Comparison of ENCODE assay signal across 25 cellular contexts in the genomic region with DNA sequence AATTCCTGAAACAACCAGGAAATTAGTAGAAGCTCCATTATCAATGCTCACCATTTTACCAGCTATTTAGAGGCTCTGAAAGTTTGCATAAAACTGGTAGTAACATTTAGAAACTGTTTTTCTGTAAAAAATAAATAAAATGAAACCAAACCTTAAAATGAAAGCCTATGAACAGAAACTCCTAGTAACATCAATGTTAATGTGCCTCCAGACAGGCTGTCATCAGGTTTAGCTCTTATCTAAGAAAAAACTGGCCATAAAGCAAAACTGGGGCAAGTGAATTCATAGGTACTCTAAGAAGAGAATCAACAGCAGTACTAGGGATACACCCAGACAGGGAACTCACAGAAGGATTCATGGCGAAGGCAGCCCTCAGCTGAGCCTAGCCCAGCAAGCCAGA. TPM values are rescaled to one million over a fixed set of nuclear protein-coding genes. Genes with fewer than 3 reads are reported as not detected.
DNase-seq lines count a peak whose midpoint lies in the region; ATAC-seq and TF ChIP-seq lines count a peak whose summit lies in the region.
"Had no signal": no experiment of that assay in that cellular context is flagged by ENCODE, and none has a peak within 500 bp of the region (broad histone marks: within the 10 kb centered on the region; RNA-seq: fewer than 3 reads in every experiment).

No MANE protein-coding gene starts in this region.

- no peak overlapping the region for H3K4me3 Mint-ChIP-seq in activated T-cell treated with anti-CD3 and anti-CD28 coated beads, Interleukin-2, amount 50 U/mL, for 24 hours
- H3K4me3 Mint-ChIP-seq in endodermal cell = no peak overlapping the region
- H3K4me3 Mint-ChIP-seq in activated CD8-positive, alpha-beta memory T cell treated with anti-CD3 and anti-CD28 coated beads, Interleukin-2, amount 10 ng/mL, durations not matched to agents 7 days and 5 days = no peak overlapping the region
- H3K4me3 Mint-ChIP-seq: activated CD4-positive, alpha-beta T cell treated with anti-CD3 and anti-CD28 coated beads for 36 hours; activated naive CD4-positive, alpha-beta T cell treated with anti-CD3 and anti-CD28 coated beads, Interleukin-2, amount 10 ng/mL, durations not matched to agents 7 days and 5 days; CD4-positive, alpha-beta memory T cell; stimulated activated memory B cell treated with anti-CD40 and anti-IgM and Interleukin-4, amounts not matched to agents 10 μg/mL and 1 μg/mL and 100 μg/mL, for 72 hours; T-helper 1 cell treated with Interleukin-12 subunit alpha and Interleukin-12 subunit beta and Interleukin-4 antibody, amounts not matched to agents 30 μg/mL and 1 μg/mL, for 36 hours had no signal

- intact Hi-C loops in psoas muscle (cut with DNase I) = no loop called here

- CTCF ChIA-PET in activated CD8-positive, alpha-beta memory T cell treated with anti-CD3 and anti-CD28 coated beads, Interleukin-2, amount 10 ng/mL, durations not matched to agents 7 days and 5 days (lab: Charles Lee) = interaction anchor here (0.7 to 1.5 kb wide), 5 partner anchors 20 to 354 kb away, joined by 3 to 4 read pairs (median 3); no protein-coding TSS in a partner anchor

- no peaks in the 10 kb centered on the region for H3K27me3 Mint-ChIP-seq in activated T-cell treated with anti-CD3 and anti-CD28 coated beads, Interleukin-2, amount 50 U/mL, for 24 hours
- H3K27me3 Mint-ChIP-seq in endodermal cell (ENCODE audit: insufficient read depth) = no peaks in the 10 kb centered on the region
- H3K27me3 Mint-ChIP-seq in activated CD8-positive, alpha-beta memory T cell treated with anti-CD3 and anti-CD28 coated beads, Interleukin-2, amount 10 ng/mL, durations not matched to agents 7 days and 5 days = no peaks in the 10 kb centered on the region
- H3K27me3 Mint-ChIP-seq: activated CD4-positive, alpha-beta T cell treated with anti-CD3 and anti-CD28 coated beads for 36 hours; activated naive CD4-positive, alpha-beta T cell treated with anti-CD3 and anti-CD28 coated beads, Interleukin-2, amount 10 ng/mL, durations not matched to agents 7 days and 5 days; CD4-positive, alpha-beta memory T cell; stimulated activated memory B cell treated with anti-CD40 and anti-IgM and Interleukin-4, amounts not matched to agents 10 μg/mL and 1 μg/mL and 100 μg/mL, for 72 hours had no signal

- H3K9me3 Mint-ChIP-seq in activated T-cell treated with anti-CD3 and anti-CD28 coated beads, Interleukin-2, amount 50 U/mL, for 24 hours = no peaks in the 10 kb centered on the region
- H3K9me3 Mint-ChIP-seq in endodermal cell = no peaks in the 10 kb centered on the region
- no peaks in the 10 kb centered on the region for H3K9me3 Mint-ChIP-seq in activated CD8-positive, alpha-beta memory T cell treated with anti-CD3 and anti-CD28 coated beads, Interleukin-2, amount 10 ng/mL, durations not matched to agents 7 days and 5 days (ENCODE audit: low read depth)
- H3K9me3 Mint-ChIP-seq: activated naive CD4-positive, alpha-beta T cell treated with anti-CD3 and anti-CD28 coated beads, Interleukin-2, amount 10 ng/mL, durations not matched to agents 7 days and 5 days; CD4-positive, alpha-beta memory T cell; stimulated activated memory B cell treated with anti-CD40 and anti-IgM and Interleukin-4, amounts not matched to agents 10 μg/mL and 1 μg/mL and 100 μg/mL, for 72 hours; T-helper 1 cell treated with Interleukin-12 subunit alpha and Interleukin-12 subunit beta and Interleukin-4 antibody, amounts not matched to agents 30 μg/mL and 1 μg/mL, for 36 hours had no signal

- H3K79me2 ChIP-seq in Loucy (ENCODE audit: insufficient read depth, low read length) = peaks cover 87% of the 10 kb centered on the region

- DNase-seq in activated T-cell treated with anti-CD3 and anti-CD28 coated beads, Interleukin-2, amount 50 U/mL, for 24 hours = no peak
- no peak for DNase-seq in activated T-cell treated with anti-CD3 and anti-CD28 coated beads, Interleukin-2, amount 50 U/mL, for 48 hours
- DNase-seq in endodermal cell (no peak), psoas muscle (no peak), germinal center (ENCODE audit: low spot score) (no peak), NCI-H1417 treated with DMSO at 0.1 percent for 48 hours (lab: John Stamatoyannopoulos, UW) (no peak)
- no peak for DNase-seq in activated CD8-positive, alpha-beta memory T cell treated with anti-CD3 and anti-CD28 coated beads, Interleukin-2, amount 10 ng/mL, durations not matched to agents 7 days and 5 days
- DNase-seq: 8988T; activated CD4-positive, alpha-beta T cell treated with anti-CD3 and anti-CD28 coated beads for 36 hours; activated naive CD4-positive, alpha-beta T cell treated with anti-CD3 and anti-CD28 coated beads, Interleukin-2, amount 10 ng/mL, durations not matched to agents 7 days and 5 days; amygdala; CD4-positive, alpha-beta memory T cell; DMS 273 treated with DMSO at 0.1 percent for 48 hours; effector CD8-positive, alpha-beta T cell; foreskin melanocyte; KBM-7; NCI-H187; NCI-H2171 treated with DMSO at 0.1 percent for 48 hours; NCI-H524 treated with DMSO at 0.1 percent for 48 hours had no signal

- H3K4me2 ChIP-seq in Loucy (ENCODE audit: low read depth, low read length, poor library complexity, severe bottlenecking) = peak overlapping the region; percentile 95

- H3K36me3 ChIP-seq in Loucy (ENCODE audit: insufficient read depth, low read length) (peaks cover 29% of the 10 kb centered on the region), endodermal cell (ENCODE audit: control insufficient read depth, insufficient read depth, low read length) (peaks cover 59% of the 10 kb centered on the region), psoas muscle (ENCODE audit: insufficient read depth in 1 of 2, low read depth in 1 of 2) (peaks cover 0 to 52% of the 10 kb centered on the region in 2 donors)
- H3K36me3 ChIP-seq: breast epithelium had no signal

- no peak overlapping the region for H3K27ac ChIP-seq in endodermal cell (ENCODE audit: low read depth, low read length)
- peak overlapping the region; percentile 83 for H3K27ac ChIP-seq in psoas muscle
- H3K27ac ChIP-seq: breast epithelium, suprapubic skin had no signal

- no peaks in the 10 kb centered on the region for H3F3A ChIP-seq in Loucy (ENCODE audit: low read depth)

- peaks cover 57% of the 10 kb centered on the region for H3K4me1 Mint-ChIP-seq in activated T-cell treated with anti-CD3 and anti-CD28 coated beads, Interleukin-2, amount 50 U/mL, for 24 hours (ENCODE audit: low read depth)
- peaks cover 25% of the 10 kb centered on the region for H3K4me1 Mint-ChIP-seq in endodermal cell
- peaks cover 17% of the 10 kb centered on the region for H3K4me1 Mint-ChIP-seq in activated CD8-positive, alpha-beta memory T cell treated with anti-CD3 and anti-CD28 coated beads, Interleukin-2, amount 10 ng/mL, durations not matched to agents 7 days and 5 days

- H3K27me3 ChIP-seq in Loucy (ENCODE audit: insufficient read depth, low read length, poor library complexity, severe bottlenecking) (no peaks in the 10 kb centered on the region), endodermal cell (ENCODE audit: control insufficient read depth, insufficient read depth, low read length, poor library complexity, severe bottlenecking) (no peaks in the 10 kb centered on the region), psoas muscle (ENCODE audit: insufficient read depth in 3 of 3, low read length in 2 of 3) (no peaks in the 10 kb centered on the region)
- H3K27me3 ChIP-seq: breast epithelium, suprapubic skin had no signal

- H4K20me1 ChIP-seq in Loucy (ENCODE audit: insufficient read depth, low read length, poor library complexity, severe bottlenecking) = peaks cover 77% of the 10 kb centered on the region

- no peak overlapping the region for H2AFZ ChIP-seq in Loucy (ENCODE audit: low read length)

- peaks cover 74% of the 10 kb centered on the region for H3K36me3 Mint-ChIP-seq in activated T-cell treated with anti-CD3 and anti-CD28 coated beads, Interleukin-2, amount 50 U/mL, for 24 hours (ENCODE audit: low read depth)
- peaks cover 18% of the 10 kb centered on the region for H3K36me3 Mint-ChIP-seq in endodermal cell (ENCODE audit: low read depth)
- peaks cover 3% of the 10 kb centered on the region for H3K36me3 Mint-ChIP-seq in activated CD8-positive, alpha-beta memory T cell treated with anti-CD3 and anti-CD28 coated beads, Interleukin-2, amount 10 ng/mL, durations not matched to agents 7 days and 5 days

- peak overlapping the region; percentile 44 for H3K4me3 ChIP-seq in Loucy (ENCODE audit: low read length, poor library complexity, severe bottlenecking)
- H3K4me3 ChIP-seq in endodermal cell (ENCODE audit: low read length) = no peak overlapping the region
- peak overlapping the region; percentile 49 for H3K4me3 ChIP-seq in psoas muscle
- H3K4me3 ChIP-seq: breast epithelium, suprapubic skin had no signal

- H3K27ac Mint-ChIP-seq in activated T-cell treated with anti-CD3 and anti-CD28 coated beads, Interleukin-2, amount 50 U/mL, for 24 hours = peak overlapping the region; percentile 24
- peak overlapping the region; percentile 52 for H3K27ac Mint-ChIP-seq in endodermal cell
- H3K27ac Mint-ChIP-seq in activated CD8-positive, alpha-beta memory T cell treated with anti-CD3 and anti-CD28 coated beads, Interleukin-2, amount 10 ng/mL, durations not matched to agents 7 days and 5 days = no peak overlapping the region
- H3K27ac Mint-ChIP-seq: activated CD4-positive, alpha-beta T cell treated with anti-CD3 and anti-CD28 coated beads for 36 hours; activated naive CD4-positive, alpha-beta T cell treated with anti-CD3 and anti-CD28 coated beads, Interleukin-2, amount 10 ng/mL, durations not matched to agents 7 days and 5 days; stimulated activated memory B cell treated with anti-CD40 and anti-IgM and Interleukin-4, amounts not matched to agents 10 μg/mL and 1 μg/mL and 100 μg/mL, for 72 hours had no signal

- WGBS in endodermal cell (ENCODE audit: insufficient coverage in 1 of 2, insufficient read length in 1 of 2), 2 experiments = 75 to 92% methylated on average over 1 of the region's 1 CpG
- 80 to 97% (median 90%) methylated on average over 1 of the region's 1 CpG for WGBS in psoas muscle, 3 donors

- H3K9me2 ChIP-seq in Loucy (replicated peaks; ENCODE audit: low read depth, low read length) = no peaks in the 10 kb centered on the region

- H3K4me1 ChIP-seq in Loucy (ENCODE audit: insufficient read depth, low read length, poor library complexity, severe bottlenecking) = peaks cover 67% of the 10 kb centered on the region
- no peaks in the 10 kb centered on the region for H3K4me1 ChIP-seq in endodermal cell (ENCODE audit: control insufficient read depth, insufficient read depth, low read length)
- H3K4me1 ChIP-seq in psoas muscle = peaks cover 56% of the 10 kb centered on the region
- H3K4me1 ChIP-seq: breast epithelium had no signal

- no peaks in the 10 kb centered on the region for H3K9me3 ChIP-seq in Loucy (ENCODE audit: insufficient read depth, low read depth, low read length)
- no peaks in the 10 kb centered on the region for H3K9me3 ChIP-seq in endodermal cell (ENCODE audit: control insufficient read depth, low read length)
- no peaks in the 10 kb centered on the region for H3K9me3 ChIP-seq in psoas muscle
- H3K9me3 ChIP-seq: breast epithelium, suprapubic skin had no signal

- H3K9ac ChIP-seq in Loucy (ENCODE audit: low read depth, low read length, poor library complexity, severe bottlenecking) (no peak overlapping the region), endodermal cell (ENCODE audit: extremely low read depth, low read length, poor library complexity, severe bottlenecking) (no peak overlapping the region)

- ATAC-seq in psoas muscle = peak in 2 of 4 donors; percentile 26 to 43
- ATAC-seq in activated CD8-positive, alpha-beta memory T cell treated with anti-CD3 and anti-CD28 coated beads, Interleukin-2, amount 10 ng/mL, durations not matched to agents 7 days and 5 days = no peak
- ATAC-seq: activated CD4-positive, alpha-beta T cell treated with anti-CD3 and anti-CD28 coated beads for 36 hours; esophagus mucosa; stimulated activated memory B cell treated with anti-CD40 and anti-IgM and Interleukin-4, amounts not matched to agents 10 μg/mL and 1 μg/mL and 100 μg/mL, for 72 hours had no signal

- TF ChIP-seq CTCF in Loucy (conservative IDR thresholded peaks at IDR 0.05; ENCODE audit: low read length) (no peak), endodermal cell (conservative IDR thresholded peaks at IDR 0.05) (no peak), psoas muscle (IDR thresholded peaks at IDR 0.05) (no peak)

RNA-seq across cellular contexts. Expression of gene E2F6, which starts 8.0 kb away (rescaled TPM):
- total RNA-seq in endodermal cell (10 to 100 TPM; 24.9 to 30.3 TPM), psoas muscle (10 to 100 TPM; 19.5 to 38.4 (median 25.7) TPM)
- 32.9 TPM for polyA plus RNA-seq in endodermal cell (2013, experiment 1 of 2)
- 32.6 TPM for polyA plus RNA-seq in endodermal cell (2013, experiment 2 of 2)
- polyA plus RNA-seq in psoas muscle = 10 to 100 TPM; 20.7 to 56.4 (median 31.3) TPM
- total RNA-seq in activated CD8-positive, alpha-beta memory T cell treated with anti-CD3 and anti-CD28 coated beads, Interleukin-2, amount 10 ng/mL, durations not matched to agents 7 days and 5 days = 10 to 100 TPM in 1 of 2 experiments, 1 to 10 TPM in 1; 7.5 to 11.8 TPM
